In the genomic region with DNA sequence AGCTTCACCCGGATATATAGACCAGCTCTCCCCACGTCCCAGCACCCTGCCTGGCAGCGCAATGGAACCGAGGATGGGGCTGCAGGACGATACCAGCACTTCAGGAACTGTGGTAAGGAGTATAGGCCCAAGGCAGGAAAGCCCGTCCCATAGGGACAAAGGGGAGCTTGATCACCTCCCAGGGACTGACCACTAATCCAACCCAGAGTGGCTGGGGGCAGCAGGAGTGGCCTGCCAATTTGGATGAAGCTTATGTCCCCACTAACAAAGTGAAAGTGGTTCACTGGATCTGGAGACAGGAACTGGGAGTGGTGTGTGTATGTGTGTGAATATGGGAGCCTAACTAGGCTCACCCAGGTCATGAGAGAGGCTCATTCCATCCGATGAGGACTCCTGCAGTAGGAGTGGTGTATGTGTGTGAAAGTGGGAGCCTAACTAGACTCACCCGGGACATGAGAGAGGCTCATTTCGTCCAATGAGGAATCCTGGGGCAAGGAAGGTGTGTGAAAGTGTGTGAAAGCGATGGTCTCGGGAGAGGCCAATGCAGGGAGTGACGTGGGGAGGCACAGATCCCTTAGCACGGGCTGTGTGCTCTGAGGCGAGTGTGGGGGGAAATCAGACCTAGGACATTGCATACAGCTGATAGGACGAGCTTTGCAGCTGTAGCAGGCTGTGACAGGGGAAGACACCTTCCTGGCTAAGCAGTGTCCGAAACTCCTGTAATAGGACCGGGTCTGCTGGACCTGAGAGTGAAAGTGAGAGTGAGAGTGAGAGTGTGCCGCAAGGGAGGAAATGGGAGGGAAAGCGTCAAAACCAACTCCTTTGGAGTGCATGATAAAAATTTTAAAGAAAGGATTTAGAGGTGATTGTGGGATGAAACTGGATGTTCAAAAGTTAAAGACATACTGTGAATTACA, we compare ENCODE assay signal across 1 cellular context.
A peak's percentile ranks its signal among the peaks of the same experiment; 100 is the strongest.
TF ChIP-seq lines count a peak whose summit lies in the region.

No MANE protein-coding gene starts in this region.

TF ChIP-seq in HepG2, 621 proteins besides CTCF, POLR2A, EP300 and RAD21 (continued from another document and continues in another):
- TF ChIP-seq ZNF260 (CRISPR knock-in tag; IDR thresholded peaks at IDR 0.05; ENCODE audit: borderline replicate concordance, low read depth) = no peak
- TF ChIP-seq REXO4 (CRISPR knock-in tag; IDR thresholded peaks at IDR 0.05; ENCODE audit: borderline replicate concordance) = no peak
- TF ChIP-seq ZFY (CRISPR knock-in tag; IDR thresholded peaks at IDR 0.05) = peak; percentile 53
- no peak for TF ChIP-seq ZNF225 (CRISPR knock-in tag; IDR thresholded peaks at IDR 0.05)
- TF ChIP-seq, protein P1, sequence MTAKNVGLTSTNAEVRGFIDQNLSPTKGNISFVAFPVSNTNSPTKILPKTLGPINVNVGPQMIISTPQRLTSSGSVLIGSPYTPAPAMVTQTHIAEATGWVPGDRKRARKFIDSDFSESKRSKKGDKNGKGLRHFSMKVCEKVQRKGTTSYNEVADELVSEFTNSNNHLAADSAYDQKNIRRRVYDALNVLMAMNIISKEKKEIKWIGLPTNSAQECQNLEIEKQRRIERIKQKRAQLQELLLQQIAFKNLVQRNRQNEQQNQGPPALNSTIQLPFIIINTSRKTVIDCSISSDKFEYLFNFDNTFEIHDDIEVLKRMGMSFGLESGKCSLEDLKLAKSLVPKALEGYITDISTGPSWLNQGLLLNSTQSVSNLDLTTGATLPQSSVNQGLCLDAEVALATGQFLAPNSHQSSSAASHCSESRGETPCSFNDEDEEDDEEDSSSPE (CRISPR knock-in tag; IDR thresholded peaks at IDR 0.05) = no peak
- TF ChIP-seq STAG1 (CRISPR knock-in tag; IDR thresholded peaks at IDR 0.05) = no peak
- TF ChIP-seq FOXK2 (IDR thresholded peaks at IDR 0.05) = no peak
- TF ChIP-seq GPN1 (CRISPR knock-in tag; IDR thresholded peaks at IDR 0.05; ENCODE audit: borderline replicate concordance) = no peak
- no peak for TF ChIP-seq HNRNPLL (IDR thresholded peaks at IDR 0.05; ENCODE audit: low read depth, low read length, poor library complexity, severe bottlenecking)
- TF ChIP-seq ZNF605 (CRISPR knock-in tag; IDR thresholded peaks at IDR 0.05) = 0 out of 2 replicates have a peak, but pooled peaks have one; percentile 21
- TF ChIP-seq, protein P2, sequence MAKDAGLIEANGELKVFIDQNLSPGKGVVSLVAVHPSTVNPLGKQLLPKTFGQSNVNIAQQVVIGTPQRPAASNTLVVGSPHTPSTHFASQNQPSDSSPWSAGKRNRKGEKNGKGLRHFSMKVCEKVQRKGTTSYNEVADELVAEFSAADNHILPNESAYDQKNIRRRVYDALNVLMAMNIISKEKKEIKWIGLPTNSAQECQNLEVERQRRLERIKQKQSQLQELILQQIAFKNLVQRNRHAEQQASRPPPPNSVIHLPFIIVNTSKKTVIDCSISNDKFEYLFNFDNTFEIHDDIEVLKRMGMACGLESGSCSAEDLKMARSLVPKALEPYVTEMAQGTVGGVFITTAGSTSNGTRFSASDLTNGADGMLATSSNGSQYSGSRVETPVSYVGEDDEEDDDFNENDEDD (CRISPR knock-in tag; IDR thresholded peaks at IDR 0.05; ENCODE audit: borderline replicate concordance) = 0 out of 2 replicates have a peak, but pooled peaks have one; percentile 12
- TF ChIP-seq, protein P3, sequence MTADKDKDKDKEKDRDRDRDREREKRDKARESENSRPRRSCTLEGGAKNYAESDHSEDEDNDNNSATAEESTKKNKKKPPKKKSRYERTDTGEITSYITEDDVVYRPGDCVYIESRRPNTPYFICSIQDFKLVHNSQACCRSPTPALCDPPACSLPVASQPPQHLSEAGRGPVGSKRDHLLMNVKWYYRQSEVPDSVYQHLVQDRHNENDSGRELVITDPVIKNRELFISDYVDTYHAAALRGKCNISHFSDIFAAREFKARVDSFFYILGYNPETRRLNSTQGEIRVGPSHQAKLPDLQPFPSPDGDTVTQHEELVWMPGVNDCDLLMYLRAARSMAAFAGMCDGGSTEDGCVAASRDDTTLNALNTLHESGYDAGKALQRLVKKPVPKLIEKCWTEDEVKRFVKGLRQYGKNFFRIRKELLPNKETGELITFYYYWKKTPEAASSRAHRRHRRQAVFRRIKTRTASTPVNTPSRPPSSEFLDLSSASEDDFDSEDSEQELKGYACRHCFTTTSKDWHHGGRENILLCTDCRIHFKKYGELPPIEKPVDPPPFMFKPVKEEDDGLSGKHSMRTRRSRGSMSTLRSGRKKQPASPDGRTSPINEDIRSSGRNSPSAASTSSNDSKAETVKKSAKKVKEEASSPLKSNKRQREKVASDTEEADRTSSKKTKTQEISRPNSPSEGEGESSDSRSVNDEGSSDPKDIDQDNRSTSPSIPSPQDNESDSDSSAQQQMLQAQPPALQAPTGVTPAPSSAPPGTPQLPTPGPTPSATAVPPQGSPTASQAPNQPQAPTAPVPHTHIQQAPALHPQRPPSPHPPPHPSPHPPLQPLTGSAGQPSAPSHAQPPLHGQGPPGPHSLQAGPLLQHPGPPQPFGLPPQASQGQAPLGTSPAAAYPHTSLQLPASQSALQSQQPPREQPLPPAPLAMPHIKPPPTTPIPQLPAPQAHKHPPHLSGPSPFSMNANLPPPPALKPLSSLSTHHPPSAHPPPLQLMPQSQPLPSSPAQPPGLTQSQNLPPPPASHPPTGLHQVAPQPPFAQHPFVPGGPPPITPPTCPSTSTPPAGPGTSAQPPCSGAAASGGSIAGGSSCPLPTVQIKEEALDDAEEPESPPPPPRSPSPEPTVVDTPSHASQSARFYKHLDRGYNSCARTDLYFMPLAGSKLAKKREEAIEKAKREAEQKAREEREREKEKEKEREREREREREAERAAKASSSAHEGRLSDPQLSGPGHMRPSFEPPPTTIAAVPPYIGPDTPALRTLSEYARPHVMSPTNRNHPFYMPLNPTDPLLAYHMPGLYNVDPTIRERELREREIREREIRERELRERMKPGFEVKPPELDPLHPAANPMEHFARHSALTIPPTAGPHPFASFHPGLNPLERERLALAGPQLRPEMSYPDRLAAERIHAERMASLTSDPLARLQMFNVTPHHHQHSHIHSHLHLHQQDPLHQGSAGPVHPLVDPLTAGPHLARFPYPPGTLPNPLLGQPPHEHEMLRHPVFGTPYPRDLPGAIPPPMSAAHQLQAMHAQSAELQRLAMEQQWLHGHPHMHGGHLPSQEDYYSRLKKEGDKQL (CRISPR knock-in tag; IDR thresholded peaks at IDR 0.05; ENCODE audit: low read depth) = no peak
- TF ChIP-seq KDM5A (IDR thresholded peaks at IDR 0.05; ENCODE audit: borderline replicate concordance, low read length) = no peak
- TF ChIP-seq ZNF274 (CRISPR knock-in tag; IDR thresholded peaks at IDR 0.05) = no peak; the same call in 1 of the 2 replicates
- no peak for TF ChIP-seq MYNN (CRISPR knock-in tag; IDR thresholded peaks at IDR 0.05; ENCODE audit: low read depth)
- TF ChIP-seq, protein P4, sequence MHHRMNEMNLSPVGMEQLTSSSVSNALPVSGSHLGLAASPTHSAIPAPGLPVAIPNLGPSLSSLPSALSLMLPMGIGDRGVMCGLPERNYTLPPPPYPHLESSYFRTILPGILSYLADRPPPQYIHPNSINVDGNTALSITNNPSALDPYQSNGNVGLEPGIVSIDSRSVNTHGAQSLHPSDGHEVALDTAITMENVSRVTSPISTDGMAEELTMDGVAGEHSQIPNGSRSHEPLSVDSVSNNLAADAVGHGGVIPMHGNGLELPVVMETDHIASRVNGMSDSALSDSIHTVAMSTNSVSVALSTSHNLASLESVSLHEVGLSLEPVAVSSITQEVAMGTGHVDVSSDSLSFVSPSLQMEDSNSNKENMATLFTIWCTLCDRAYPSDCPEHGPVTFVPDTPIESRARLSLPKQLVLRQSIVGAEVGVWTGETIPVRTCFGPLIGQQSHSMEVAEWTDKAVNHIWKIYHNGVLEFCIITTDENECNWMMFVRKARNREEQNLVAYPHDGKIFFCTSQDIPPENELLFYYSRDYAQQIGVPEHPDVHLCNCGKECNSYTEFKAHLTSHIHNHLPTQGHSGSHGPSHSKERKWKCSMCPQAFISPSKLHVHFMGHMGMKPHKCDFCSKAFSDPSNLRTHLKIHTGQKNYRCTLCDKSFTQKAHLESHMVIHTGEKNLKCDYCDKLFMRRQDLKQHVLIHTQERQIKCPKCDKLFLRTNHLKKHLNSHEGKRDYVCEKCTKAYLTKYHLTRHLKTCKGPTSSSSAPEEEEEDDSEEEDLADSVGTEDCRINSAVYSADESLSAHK (CRISPR knock-in tag; IDR thresholded peaks at IDR 0.05; ENCODE audit: borderline replicate concordance) = no peak
- no peak for TF ChIP-seq ZNF850 (CRISPR knock-in tag; conservative IDR thresholded peaks at IDR 0.05)
- TF ChIP-seq ETV6 (CRISPR knock-in tag; conservative IDR thresholded peaks at IDR 0.05) = no peak
- TF ChIP-seq, protein P5, sequence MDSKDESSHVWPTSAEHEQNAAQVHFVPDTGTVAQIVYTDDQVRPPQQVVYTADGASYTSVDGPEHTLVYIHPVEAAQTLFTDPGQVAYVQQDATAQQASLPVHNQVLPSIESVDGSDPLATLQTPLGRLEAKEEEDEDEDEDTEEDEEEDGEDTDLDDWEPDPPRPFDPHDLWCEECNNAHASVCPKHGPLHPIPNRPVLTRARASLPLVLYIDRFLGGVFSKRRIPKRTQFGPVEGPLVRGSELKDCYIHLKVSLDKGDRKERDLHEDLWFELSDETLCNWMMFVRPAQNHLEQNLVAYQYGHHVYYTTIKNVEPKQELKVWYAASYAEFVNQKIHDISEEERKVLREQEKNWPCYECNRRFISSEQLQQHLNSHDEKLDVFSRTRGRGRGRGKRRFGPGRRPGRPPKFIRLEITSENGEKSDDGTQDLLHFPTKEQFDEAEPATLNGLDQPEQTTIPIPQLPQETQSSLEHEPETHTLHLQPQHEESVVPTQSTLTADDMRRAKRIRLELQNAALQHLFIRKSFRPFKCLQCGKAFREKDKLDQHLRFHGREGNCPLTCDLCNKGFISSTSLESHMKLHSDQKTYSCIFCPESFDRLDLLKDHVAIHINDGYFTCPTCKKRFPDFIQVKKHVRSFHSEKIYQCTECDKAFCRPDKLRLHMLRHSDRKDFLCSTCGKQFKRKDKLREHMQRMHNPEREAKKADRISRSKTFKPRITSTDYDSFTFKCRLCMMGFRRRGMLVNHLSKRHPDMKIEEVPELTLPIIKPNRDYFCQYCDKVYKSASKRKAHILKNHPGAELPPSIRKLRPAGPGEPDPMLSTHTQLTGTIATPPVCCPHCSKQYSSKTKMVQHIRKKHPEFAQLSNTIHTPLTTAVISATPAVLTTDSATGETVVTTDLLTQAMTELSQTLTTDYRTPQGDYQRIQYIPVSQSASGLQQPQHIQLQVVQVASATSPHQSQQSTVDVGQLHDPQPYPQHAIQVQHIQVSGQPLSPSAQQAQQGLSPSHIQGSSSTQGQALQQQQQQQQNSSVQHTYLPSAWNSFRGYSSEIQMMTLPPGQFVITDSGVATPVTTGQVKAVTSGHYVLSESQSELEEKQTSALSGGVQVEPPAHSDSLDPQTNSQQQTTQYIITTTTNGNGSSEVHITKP (CRISPR knock-in tag; IDR thresholded peaks at IDR 0.05; ENCODE audit: low read depth) = peak; percentile 37; the same call in 1 of the 2 replicates
- no peak for TF ChIP-seq SOX6 (IDR thresholded peaks at IDR 0.05)
- no peak for TF ChIP-seq SOX6 (CRISPR knock-in tag; IDR thresholded peaks at IDR 0.05)
- no peak for TF ChIP-seq CENPX (CRISPR knock-in tag; IDR thresholded peaks at IDR 0.05)
- TF ChIP-seq, protein P6, sequence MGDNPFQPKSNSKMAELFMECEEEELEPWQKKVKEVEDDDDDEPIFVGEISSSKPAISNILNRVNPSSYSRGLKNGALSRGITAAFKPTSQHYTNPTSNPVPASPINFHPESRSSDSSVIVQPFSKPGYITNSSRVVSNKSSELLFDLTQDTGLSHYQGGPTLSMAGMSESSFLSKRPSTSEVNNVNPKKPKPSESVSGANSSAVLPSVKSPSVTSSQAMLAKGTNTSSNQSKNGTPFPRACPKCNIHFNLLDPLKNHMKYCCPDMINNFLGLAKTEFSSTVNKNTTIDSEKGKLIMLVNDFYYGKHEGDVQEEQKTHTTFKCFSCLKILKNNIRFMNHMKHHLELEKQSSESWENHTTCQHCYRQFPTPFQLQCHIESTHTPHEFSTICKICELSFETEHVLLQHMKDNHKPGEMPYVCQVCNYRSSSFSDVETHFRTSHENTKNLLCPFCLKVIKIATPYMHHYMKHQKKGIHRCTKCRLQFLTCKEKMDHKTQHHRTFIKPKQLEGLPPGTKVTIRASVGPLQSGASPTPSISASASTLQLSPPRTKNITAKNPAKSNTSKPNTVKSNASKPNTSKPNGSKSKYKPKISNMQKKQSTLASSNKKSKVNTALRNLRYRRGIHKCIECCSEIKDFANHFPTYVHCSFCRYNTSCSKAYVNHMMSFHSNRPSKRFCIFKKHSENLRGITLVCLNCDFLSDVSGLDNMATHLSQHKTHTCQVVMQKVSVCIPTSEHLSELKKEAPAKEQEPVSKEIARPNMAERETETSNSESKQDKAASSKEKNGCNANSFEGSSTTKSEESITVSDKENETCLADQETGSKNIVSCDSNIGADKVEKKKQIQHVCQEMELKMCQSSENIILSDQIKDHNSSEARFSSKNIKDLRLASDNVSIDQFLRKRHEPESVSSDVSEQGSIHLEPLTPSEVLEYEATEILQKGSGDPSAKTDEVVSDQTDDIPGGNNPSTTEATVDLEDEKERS (CRISPR knock-in tag; IDR thresholded peaks at IDR 0.05) = no peak
- no peak for TF ChIP-seq BRCA1 (CRISPR knock-in tag; IDR thresholded peaks at IDR 0.05)
- no peak for TF ChIP-seq HOXA5 (CRISPR knock-in tag; IDR thresholded peaks at IDR 0.05)
- no peak for TF ChIP-seq RFX3 (CRISPR knock-in tag; IDR thresholded peaks at IDR 0.05)
- no peak for TF ChIP-seq TP53 (CRISPR knock-in tag; conservative IDR thresholded peaks at IDR 0.05)
- TF ChIP-seq ZMYM2 (CRISPR knock-in tag; IDR thresholded peaks at IDR 0.05) = no peak
- TF ChIP-seq ZNF768 (CRISPR knock-in tag; IDR thresholded peaks at IDR 0.05) = no peak
- TF ChIP-seq ZFP37 (CRISPR knock-in tag; IDR thresholded peaks at IDR 0.05; ENCODE audit: borderline replicate concordance) = no peak
- TF ChIP-seq MIXL1 (CRISPR knock-in tag; IDR thresholded peaks at IDR 0.05) = no peak
- no peak for TF ChIP-seq HCFC1 (IDR thresholded peaks at IDR 0.05; ENCODE audit: low read depth, low read length)
- peak; percentile 67 for TF ChIP-seq KAT7 (CRISPR knock-in tag; IDR thresholded peaks at IDR 0.05; ENCODE audit: borderline replicate concordance)
- TF ChIP-seq ZNF383 (CRISPR knock-in tag; IDR thresholded peaks at IDR 0.05; ENCODE audit: borderline replicate concordance) = no peak
- no peak for TF ChIP-seq ZNF713 (CRISPR knock-in tag; IDR thresholded peaks at IDR 0.05)
- no peak for TF ChIP-seq ZNF670 (CRISPR knock-in tag; IDR thresholded peaks at IDR 0.05; ENCODE audit: borderline replicate concordance)
- TF ChIP-seq, protein P7, sequence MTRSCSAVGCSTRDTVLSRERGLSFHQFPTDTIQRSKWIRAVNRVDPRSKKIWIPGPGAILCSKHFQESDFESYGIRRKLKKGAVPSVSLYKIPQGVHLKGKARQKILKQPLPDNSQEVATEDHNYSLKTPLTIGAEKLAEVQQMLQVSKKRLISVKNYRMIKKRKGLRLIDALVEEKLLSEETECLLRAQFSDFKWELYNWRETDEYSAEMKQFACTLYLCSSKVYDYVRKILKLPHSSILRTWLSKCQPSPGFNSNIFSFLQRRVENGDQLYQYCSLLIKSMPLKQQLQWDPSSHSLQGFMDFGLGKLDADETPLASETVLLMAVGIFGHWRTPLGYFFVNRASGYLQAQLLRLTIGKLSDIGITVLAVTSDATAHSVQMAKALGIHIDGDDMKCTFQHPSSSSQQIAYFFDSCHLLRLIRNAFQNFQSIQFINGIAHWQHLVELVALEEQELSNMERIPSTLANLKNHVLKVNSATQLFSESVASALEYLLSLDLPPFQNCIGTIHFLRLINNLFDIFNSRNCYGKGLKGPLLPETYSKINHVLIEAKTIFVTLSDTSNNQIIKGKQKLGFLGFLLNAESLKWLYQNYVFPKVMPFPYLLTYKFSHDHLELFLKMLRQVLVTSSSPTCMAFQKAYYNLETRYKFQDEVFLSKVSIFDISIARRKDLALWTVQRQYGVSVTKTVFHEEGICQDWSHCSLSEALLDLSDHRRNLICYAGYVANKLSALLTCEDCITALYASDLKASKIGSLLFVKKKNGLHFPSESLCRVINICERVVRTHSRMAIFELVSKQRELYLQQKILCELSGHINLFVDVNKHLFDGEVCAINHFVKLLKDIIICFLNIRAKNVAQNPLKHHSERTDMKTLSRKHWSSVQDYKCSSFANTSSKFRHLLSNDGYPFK (CRISPR knock-in tag; IDR thresholded peaks at IDR 0.05; ENCODE audit: borderline replicate concordance) = 0 out of 2 replicates have a peak, but pooled peaks have one; percentile 14
